ENCODE assay signal across 21 cellular contexts in genomic region chr3:4506559-4507009, GRCh38. TPM values are rescaled to one million over a fixed set of nuclear protein-coding genes. Genes with fewer than 3 reads are reported as not detected.
DNase-seq lines count a peak whose midpoint lies in the region; ATAC-seq and TF ChIP-seq lines count a peak whose summit lies in the region.
"Had no signal": no experiment of that assay in that cellular context is flagged by ENCODE, and none has a peak within 500 bp of the region (broad histone marks: within the 10 kb centered on the region; RNA-seq: fewer than 3 reads in every experiment).

No MANE protein-coding gene starts in this region.

- ATAC-seq in activated T-cell treated with anti-CD3 and anti-CD28 coated beads, Interleukin-2, amount 50 U/mL, for 72 hours (replicated peaks in 1 of 2), result no peak
- no peak for ATAC-seq in activated CD8-positive, alpha-beta T cell treated with anti-CD3 and anti-CD28 coated beads for 36 hours
- ATAC-seq in stimulated activated naive B cell treated with anti-CD40 and anti-IgM and Interleukin-4, amounts not matched to agents 10 μg/mL and 1 μg/mL and 100 μg/mL, for 72 hours (replicated peaks), result no peak
- ATAC-seq in HG03196 (IDR thresholded peaks at IDR 0.05; ENCODE audit: unreplicated experiment), result no peak
- no peak for ATAC-seq in GM18861 (IDR thresholded peaks at IDR 0.05; ENCODE audit: unreplicated experiment)
- ATAC-seq in gastroesophageal sphincter, result no peak
- ATAC-seq: gastrocnemius medialis, left lung, upper lobe of right lung had no signal

- no peak for TF ChIP-seq CTCF in activated CD8-positive, alpha-beta T cell treated with anti-CD3 and anti-CD28 coated beads for 36 hours (IDR thresholded peaks at IDR 0.05)
- TF ChIP-seq CTCF in gastroesophageal sphincter (IDR thresholded peaks at IDR 0.05), result no peak

- TF ChIP-seq POLR2A in gastroesophageal sphincter (IDR thresholded peaks at IDR 0.05), result no peak

- intact Hi-C loops in activated CD8-positive, alpha-beta T cell treated with anti-CD3 and anti-CD28 coated beads for 36 hours (cut with micrococcal nuclease), result no loop called here

- H3K9me3 Mint-ChIP-seq in activated T-cell treated with anti-CD3 and anti-CD28 coated beads, Interleukin-2, amount 50 U/mL, for 72 hours, result no peaks in the 10 kb centered on the region
- no peaks in the 10 kb centered on the region for H3K9me3 Mint-ChIP-seq in activated CD8-positive, alpha-beta T cell treated with anti-CD3 and anti-CD28 coated beads for 36 hours
- H3K9me3 Mint-ChIP-seq in stimulated activated naive B cell treated with anti-CD40 and anti-IgM and Interleukin-4, amounts not matched to agents 10 μg/mL and 1 μg/mL and 100 μg/mL, for 72 hours, result no peaks in the 10 kb centered on the region
- H3K9me3 Mint-ChIP-seq: activated T-cell treated with anti-CD3 and anti-CD28 coated beads, Interleukin-2, amount 50 U/mL, for 24 hours had no signal

- H3K27ac ChIP-seq in muscle layer of colon (ENCODE audit: low read depth, low read length) (peak overlapping the region; percentile 35), gastroesophageal sphincter (peak overlapping the region in 2 of 4 donors; percentile 83 to 87)
- H3K27ac ChIP-seq: C4-2B, gastrocnemius medialis, left lung, SK-N-MC, upper lobe of right lung had no signal

- H3K27me3 ChIP-seq in muscle layer of colon (ENCODE audit: control insufficient read depth in 1 of 2, insufficient read depth in 2 of 2, low read length in 2 of 2), result no peaks in the 10 kb centered on the region
- no peaks in the 10 kb centered on the region for H3K27me3 ChIP-seq in gastroesophageal sphincter
- H3K27me3 ChIP-seq: gastrocnemius medialis, left lung, upper lobe of right lung had no signal

- peaks cover under 1% of the 10 kb centered on the region for H3K36me3 ChIP-seq in muscle layer of colon (ENCODE audit: insufficient read depth, low read length)
- peaks cover 0 to 10% of the 10 kb centered on the region in 2 donors for H3K36me3 ChIP-seq in gastroesophageal sphincter
- H3K36me3 ChIP-seq: gastrocnemius medialis, left lung, upper lobe of right lung had no signal

- TF ChIP-seq EP300 in gastroesophageal sphincter (IDR thresholded peaks at IDR 0.05), result no peak

- H3K4me1 Mint-ChIP-seq in activated T-cell treated with anti-CD3 and anti-CD28 coated beads, Interleukin-2, amount 50 U/mL, for 72 hours (ENCODE audit: low read depth), result peaks cover 82% of the 10 kb centered on the region
- peaks cover 64% of the 10 kb centered on the region for H3K4me1 Mint-ChIP-seq in activated CD8-positive, alpha-beta T cell treated with anti-CD3 and anti-CD28 coated beads for 36 hours (ENCODE audit: low read depth)
- peaks cover 80 to 98% of the 10 kb centered on the region in 2 donors for H3K4me1 Mint-ChIP-seq in stimulated activated naive B cell treated with anti-CD40 and anti-IgM and Interleukin-4, amounts not matched to agents 10 μg/mL and 1 μg/mL and 100 μg/mL, for 72 hours

- POLR2A ChIA-PET in activated CD8-positive, alpha-beta T cell treated with anti-CD3 and anti-CD28 coated beads for 36 hours (lab: Charles Lee), result interaction anchor here (6.9 kb wide), 1 partner anchor 12 kb away, joined by 73 read pairs; the partner anchor contains the start of gene ITPR1

- H3K4me1 ChIP-seq in muscle layer of colon (ENCODE audit: insufficient read depth, low read length) (peaks cover 42% of the 10 kb centered on the region), gastroesophageal sphincter (peaks cover 17 to 86% (median 17%) of the 10 kb centered on the region in 3 donors)
- H3K4me1 ChIP-seq: gastrocnemius medialis had no signal

- no peak overlapping the region for H3K9ac ChIP-seq in muscle layer of colon (ENCODE audit: low read length)

- no peaks in the 10 kb centered on the region for H3K27me3 Mint-ChIP-seq in activated T-cell treated with anti-CD3 and anti-CD28 coated beads, Interleukin-2, amount 50 U/mL, for 72 hours (ENCODE audit: low read depth)
- H3K27me3 Mint-ChIP-seq in activated CD8-positive, alpha-beta T cell treated with anti-CD3 and anti-CD28 coated beads for 36 hours, result no peaks in the 10 kb centered on the region
- H3K27me3 Mint-ChIP-seq in stimulated activated naive B cell treated with anti-CD40 and anti-IgM and Interleukin-4, amounts not matched to agents 10 μg/mL and 1 μg/mL and 100 μg/mL, for 72 hours, result no peaks in the 10 kb centered on the region
- H3K27me3 Mint-ChIP-seq: activated T-cell treated with anti-CD3 and anti-CD28 coated beads, Interleukin-2, amount 50 U/mL, for 24 hours had no signal

- no peak overlapping the region for H3K4me3 ChIP-seq in muscle layer of colon (ENCODE audit: low read depth in 1 of 2, low read length in 2 of 2)
- H3K4me3 ChIP-seq in gastroesophageal sphincter, result no peak overlapping the region
- H3K4me3 ChIP-seq: gastrocnemius medialis, left lung, SK-N-MC, upper lobe of right lung had no signal

- CTCF ChIA-PET in activated CD8-positive, alpha-beta T cell treated with anti-CD3 and anti-CD28 coated beads for 36 hours (lab: Charles Lee), result interaction anchor here (3.3 kb wide), 1 partner anchor 11 kb away, joined by 13 read pairs; no protein-coding TSS in a partner anchor

- H3K4me3 Mint-ChIP-seq in activated T-cell treated with anti-CD3 and anti-CD28 coated beads, Interleukin-2, amount 50 U/mL, for 72 hours, result peak overlapping the region; percentile 9 to 52
- no peak overlapping the region for H3K4me3 Mint-ChIP-seq in activated CD8-positive, alpha-beta T cell treated with anti-CD3 and anti-CD28 coated beads for 36 hours
- H3K4me3 Mint-ChIP-seq in stimulated activated naive B cell treated with anti-CD40 and anti-IgM and Interleukin-4, amounts not matched to agents 10 μg/mL and 1 μg/mL and 100 μg/mL, for 72 hours, result peak overlapping the region; percentile 64 to 77
- H3K4me3 Mint-ChIP-seq: activated T-cell treated with anti-CD3 and anti-CD28 coated beads, Interleukin-2, amount 50 U/mL, for 24 hours had no signal

- no peak for DNase-seq in activated T-cell treated with anti-CD3 and anti-CD28 coated beads, Interleukin-2, amount 50 U/mL, for 72 hours
- DNase-seq in activated T-cell treated with anti-CD3 and anti-CD28 coated beads for 4 hours, result no peak
- no peak for DNase-seq in activated CD8-positive, alpha-beta T cell treated with anti-CD3 and anti-CD28 coated beads for 36 hours
- DNase-seq in stimulated activated naive B cell treated with anti-CD40 and anti-IgM and Interleukin-4, amounts not matched to agents 10 μg/mL and 1 μg/mL and 100 μg/mL, for 72 hours, result no peak
- DNase-seq: activated CD4-positive, alpha-beta T cell treated with anti-CD3 and anti-CD28 coated beads for 48 hours; activated T-cell treated with anti-CD3 and anti-CD28 coated beads, Interleukin-2, amount 50 U/mL, for 24 hours; dermis blood vessel endothelial cell; DMS53; gastrocnemius medialis; left lung; NCI-H1417 treated with DMSO at 0.1 percent for 48 hours; NCI-H2171; NCI-H82; stimulated activated naive CD4-positive, alpha-beta T cell; upper lobe of right lung had no signal

- H3K9me3 ChIP-seq in muscle layer of colon (ENCODE audit: low read length) (no peaks in the 10 kb centered on the region), gastroesophageal sphincter (no peaks in the 10 kb centered on the region)
- H3K9me3 ChIP-seq: gastrocnemius medialis, left lung, upper lobe of right lung had no signal

- H3K27ac Mint-ChIP-seq in activated T-cell treated with anti-CD3 and anti-CD28 coated beads, Interleukin-2, amount 50 U/mL, for 72 hours, result peak overlapping the region; percentile 82
- H3K27ac Mint-ChIP-seq in activated CD8-positive, alpha-beta T cell treated with anti-CD3 and anti-CD28 coated beads for 36 hours, result peak overlapping the region; percentile 21
- H3K27ac Mint-ChIP-seq in stimulated activated naive B cell treated with anti-CD40 and anti-IgM and Interleukin-4, amounts not matched to agents 10 μg/mL and 1 μg/mL and 100 μg/mL, for 72 hours, result peak overlapping the region; percentile 91

- 59 to 69% methylated on average over 2 of the region's 2 CpGs for whole genome bisulfite sequencing in gastroesophageal sphincter (ENCODE audit: low coverage in 1 of 2), 2 donors

- H3K36me3 Mint-ChIP-seq in activated T-cell treated with anti-CD3 and anti-CD28 coated beads, Interleukin-2, amount 50 U/mL, for 72 hours (ENCODE audit: insufficient read depth in 2 of 2), result peaks cover 0 to 8% of the 10 kb centered on the region in 2 donors
- H3K36me3 Mint-ChIP-seq in activated CD8-positive, alpha-beta T cell treated with anti-CD3 and anti-CD28 coated beads for 36 hours (ENCODE audit: low read depth), result peaks cover 21% of the 10 kb centered on the region
- H3K36me3 Mint-ChIP-seq in stimulated activated naive B cell treated with anti-CD40 and anti-IgM and Interleukin-4, amounts not matched to agents 10 μg/mL and 1 μg/mL and 100 μg/mL, for 72 hours, result peaks cover 49 to 50% of the 10 kb centered on the region in 2 donors

RNA-seq across cellular contexts. Expression of gene ITPR1, which starts 13.4 kb away (rescaled TPM):
- total RNA-seq in activated T-cell treated with anti-CD3 and anti-CD28 coated beads, Interleukin-2, amount 50 U/mL, for 72 hours, result 100 to 1,000 TPM in 1 of 2 donors, 10 to 100 TPM in 1; 95.2 to 147 TPM
- 10 to 100 TPM; 93.9 to 98.2 TPM for total RNA-seq in activated CD8-positive, alpha-beta T cell treated with anti-CD3 and anti-CD28 coated beads for 36 hours
- total RNA-seq in gastroesophageal sphincter, result 100 to 1,000 TPM; 184 to 305 (median 218) TPM

RNA-seq across cellular contexts. Expression of gene SUMF1, which starts 39.5 kb away (rescaled TPM):
- total RNA-seq in activated T-cell treated with anti-CD3 and anti-CD28 coated beads, Interleukin-2, amount 50 U/mL, for 72 hours, result 1 to 10 TPM; 5.0 to 7.2 TPM
- 1 to 10 TPM; 6.4 to 6.6 TPM for total RNA-seq in activated CD8-positive, alpha-beta T cell treated with anti-CD3 and anti-CD28 coated beads for 36 hours
- total RNA-seq in gastroesophageal sphincter, result 10 to 100 TPM; 39.6 to 51.3 (median 47.0) TPM

Comparison
In these comparisons a context has a peak if more than half of its experiments do, and no peak if none do; other contexts are left out.
1. H3K27ac Mint-ChIP-seq: peak in every context shown above with its lines; median percentile 91 in stimulated activated naive B cell treated with anti-CD40 and anti-IgM and Interleukin-4, amounts not matched to agents 10 μg/mL and 1 μg/mL and 100 μg/mL, for 72 hours; 82 in activated T-cell treated with anti-CD3 and anti-CD28 coated beads, Interleukin-2, amount 50 U/mL, for 72 hours; 21 in activated CD8-positive, alpha-beta T cell treated with anti-CD3 and anti-CD28 coated beads for 36 hours.
2. RNA of gene SUMF1, which starts 39.5 kb away (total RNA-seq): 39.6 to 51.3 TPM in gastroesophageal sphincter; 5.0 to 7.2 TPM in activated T-cell treated with anti-CD3 and anti-CD28 coated beads, Interleukin-2, amount 50 U/mL, for 72 hours and 6.4 to 6.6 TPM in activated CD8-positive, alpha-beta T cell treated with anti-CD3 and anti-CD28 coated beads for 36 hours; every median in the first group is over 4 times any median in the second.